Comparison of ENCODE assay signal across 22 cellular contexts in genomic region chr2:153005051-153005450, GRCh38.
A peak's percentile ranks its signal among the peaks of the same experiment; 100 is the strongest.
DNase-seq lines count a peak whose midpoint lies in the region; ATAC-seq and TF ChIP-seq lines count a peak whose summit lies in the region.
"Had no signal": no experiment of that assay in that cellular context is flagged by ENCODE, and none has a peak within 500 bp of the region (broad histone marks: within the 10 kb centered on the region; RNA-seq: fewer than 3 reads in every experiment).

No MANE protein-coding gene starts in this region.

- DNase-seq in OCI-M1 (lab: John Stamatoyannopoulos, UW) (peak; percentile 8), upper lobe of right lung (no peak), NCI-H1417 treated with DMSO at 0.1 percent for 48 hours (lab: John Stamatoyannopoulos, UW) (no peak), SKM-1 (lab: John Stamatoyannopoulos, UW; ENCODE audit: unreplicated experiment) (no peak)
- DNase-seq: activated CD4-positive, alpha-beta T cell treated with anti-CD3 and anti-CD28 coated beads for 4 hours; activated gamma-delta T cell treated with Interleukin-2 at 50 U/mL for 16 hours; activated T-cell treated with anti-CD3 and anti-CD28 coated beads, Interleukin-2, amount 50 U/mL, for 24 hours; body of pancreas; CD8-positive, alpha-beta memory T cell; H9; lower lobe of right lung; NCI-H1105 treated with DMSO at 0.1 percent for 48 hours; NCI-H2081 treated with DMSO at 0.1 percent for 48 hours; substantia nigra; T-helper 2 cell had no signal

- TF ChIP-seq CTCF in upper lobe of right lung (IDR thresholded peaks at IDR 0.05): no peak

- H3K4me1 ChIP-seq in upper lobe of right lung: no peaks in the 10 kb centered on the region
- H3K4me1 ChIP-seq: body of pancreas, lower lobe of right lung had no signal

- intact Hi-C loops in upper lobe of right lung (cut with DNase I): no loop called here

- H3K9me3 ChIP-seq in upper lobe of right lung: no peaks in the 10 kb centered on the region
- H3K9me3 ChIP-seq: body of pancreas, lower lobe of right lung had no signal

- H3K27me3 ChIP-seq in upper lobe of right lung: no peaks in the 10 kb centered on the region
- H3K27me3 ChIP-seq: body of pancreas had no signal

- no peak overlapping the region for H3K27ac ChIP-seq in upper lobe of right lung
- H3K27ac ChIP-seq: body of pancreas, HL-60, lower lobe of right lung, SK-N-MC had no signal

- ATAC-seq in GM18502 (IDR thresholded peaks at IDR 0.05; ENCODE audit: poor library complexity, unreplicated experiment): peak; percentile 68
- peak; percentile 29 for ATAC-seq in GM21576 (IDR thresholded peaks at IDR 0.05; ENCODE audit: unreplicated experiment)
- peak; percentile 51 for ATAC-seq in HG03175 (IDR thresholded peaks at IDR 0.05; ENCODE audit: unreplicated experiment)
- ATAC-seq in upper lobe of right lung: no peak
- no peak for ATAC-seq in HG03521 (IDR thresholded peaks at IDR 0.05; ENCODE audit: unreplicated experiment)
- ATAC-seq: body of pancreas; lower lobe of right lung; natural killer cell treated with Interleukin-12 subunit alpha and Interleukin-12 subunit beta and Interleukin-15 and Interleukin-18, amount 100 ng/mL, for 72 hours had no signal

- no peak overlapping the region for H3K4me3 ChIP-seq in upper lobe of right lung
- H3K4me3 ChIP-seq: body of pancreas, lower lobe of right lung, SK-N-MC had no signal

- H3K36me3 ChIP-seq in upper lobe of right lung: no peaks in the 10 kb centered on the region
- H3K36me3 ChIP-seq: lower lobe of right lung had no signal

Comparison
In these comparisons a context has a peak if more than half of its experiments do, and no peak if none do; other contexts are left out.
1. ATAC-seq: peak in GM18502 (single experiment), GM21576 (single experiment) and HG03175 (single experiment); none in upper lobe of right lung (single experiment) and HG03521 (single experiment).